ENCODE assay signal across 27 cellular contexts in the genomic region with DNA sequence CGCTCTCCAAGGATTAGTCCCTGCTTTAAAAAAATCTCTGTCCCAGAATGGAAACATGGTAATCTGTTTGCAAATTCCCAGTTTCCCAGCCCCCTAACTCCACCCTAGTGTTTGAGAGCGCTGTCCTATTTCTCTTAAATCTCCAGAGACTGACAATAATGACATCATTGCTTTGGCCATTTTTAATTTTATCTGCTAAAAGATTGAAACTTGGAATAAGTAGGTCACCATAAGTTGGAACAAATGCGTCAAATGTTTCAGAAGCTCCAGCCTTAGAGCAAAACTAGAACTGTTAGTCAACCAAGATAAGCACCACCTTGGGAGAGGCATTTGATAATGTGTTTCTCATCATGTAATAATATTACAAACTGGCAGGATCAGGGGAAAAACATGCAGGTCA. TPM values are rescaled to one million over a fixed set of nuclear protein-coding genes. Genes with fewer than 3 reads are reported as not detected.
DNase-seq lines count a peak whose midpoint lies in the region; ATAC-seq, FAIRE-seq and TF ChIP-seq lines count a peak whose summit lies in the region.
"Had no signal": no experiment of that assay in that cellular context is flagged by ENCODE, and none has a peak within 500 bp of the region (broad histone marks: within the 10 kb centered on the region; RNA-seq: fewer than 3 reads in every experiment).

No MANE protein-coding gene starts in this region.

- H3K27me3 Mint-ChIP-seq in activated T-cell treated with anti-CD3 and anti-CD28 coated beads, Interleukin-2, amount 50 U/mL, for 4 hours (ENCODE audit: low read depth): peaks cover 4% of the 10 kb centered on the region

- peaks cover 5% of the 10 kb centered on the region for H3K9me3 Mint-ChIP-seq in activated T-cell treated with anti-CD3 and anti-CD28 coated beads, Interleukin-2, amount 50 U/mL, for 4 hours
- H3K9me3 Mint-ChIP-seq: activated CD4-positive, alpha-beta T cell treated with anti-CD3 and anti-CD28 coated beads, Interleukin-2, amount 10 ng/mL, durations not matched to agents 24 days and 14 days; activated naive CD8-positive, alpha-beta T cell treated with anti-CD3 and anti-CD28 coated beads, Interleukin-2, amount 50 U/mL, for 24 hours; CD4-positive, CD25-positive, alpha-beta regulatory T cell; stimulated activated effector memory CD8-positive, alpha-beta T cell treated with anti-CD3 and anti-CD28 coated beads, Interleukin-12 subunit alpha, Interleukin-12 subunit beta, amount 100 ng/mL, for 72 hours; T-cell had no signal

- no peak overlapping the region for H3K4me2 ChIP-seq in HepG2 (ENCODE audit: low read depth, low read length)

- 50% methylated on average over 3 of the region's 3 CpGs for WGBS in HepG2 (ENCODE audit: low lambda C conversion rate)
- 77% methylated on average over 3 of the region's 3 CpGs for WGBS in right lobe of liver (ENCODE audit: insufficient coverage, low coverage, low lambda C conversion rate, missing lambda C conversion rate)

- no peak overlapping the region for H3K9ac ChIP-seq in HepG2 (ENCODE audit: insufficient read depth, low read depth, low read length)

- TF ChIP-seq EP300 in HepG2 (IDR thresholded peaks at IDR 0.05; ENCODE audit: low read depth in 2 of 2, low read length in 2 of 2) (no peak), HepG2 (CRISPR knock-in tag; IDR thresholded peaks at IDR 0.05; ENCODE audit: borderline replicate concordance) (no peak)

- TF ChIP-seq POLR2A in HepG2 (IDR thresholded peaks at IDR 0.05; ENCODE audit: insufficient read depth in 1 of 2, low read depth in 2 of 2, low read length in 2 of 2): no peak
- no peak for TF ChIP-seq POLR2A in right lobe of liver (IDR thresholded peaks at IDR 0.05)

- H3K27ac ChIP-seq in HepG2 (ENCODE audit: extremely low read length, insufficient read depth, low read length): no peak overlapping the region
- H3K27ac ChIP-seq in right lobe of liver: no peak overlapping the region

- H3K27me3 ChIP-seq in HepG2 (ENCODE audit: control insufficient read depth in 1 of 2, insufficient read depth in 2 of 2, low read length in 2 of 2) (no peaks in the 10 kb centered on the region), right lobe of liver (no peaks in the 10 kb centered on the region)

- no peaks in the 10 kb centered on the region for H3K36me3 Mint-ChIP-seq in activated T-cell treated with anti-CD3 and anti-CD28 coated beads, Interleukin-2, amount 50 U/mL, for 4 hours (ENCODE audit: insufficient read depth)
- H3K36me3 Mint-ChIP-seq: CD4-positive, CD25-positive, alpha-beta regulatory T cell; naive B cell; stimulated activated effector memory CD8-positive, alpha-beta T cell treated with anti-CD3 and anti-CD28 coated beads, Interleukin-12 subunit alpha, Interleukin-12 subunit beta, amount 100 ng/mL, for 72 hours; T-cell had no signal

- no peak for FAIRE-seq in HepG2 (lab: Jason Lieb, UNC)

- H3K4me1 ChIP-seq in HepG2 (ENCODE audit: insufficient read depth, low read length): no peaks in the 10 kb centered on the region
- no peaks in the 10 kb centered on the region for H3K4me1 ChIP-seq in right lobe of liver

- POLR2A ChIA-PET in HepG2 (lab: Yijun Ruan, JAX): no interaction called here

- no peak for TF ChIP-seq RAD21 in HepG2 (CRISPR knock-in tag; IDR thresholded peaks at IDR 0.05)

- H3K4me1 Mint-ChIP-seq in activated T-cell treated with anti-CD3 and anti-CD28 coated beads, Interleukin-2, amount 50 U/mL, for 4 hours (ENCODE audit: low read depth): no peaks in the 10 kb centered on the region
- H3K4me1 Mint-ChIP-seq: activated CD4-positive, alpha-beta T cell treated with anti-CD3 and anti-CD28 coated beads, Interleukin-2, amount 10 ng/mL, durations not matched to agents 24 days and 14 days; activated naive CD8-positive, alpha-beta T cell treated with anti-CD3 and anti-CD28 coated beads, Interleukin-2, amount 50 U/mL, for 24 hours; CD4-positive, CD25-positive, alpha-beta regulatory T cell; naive B cell; stimulated activated effector memory CD8-positive, alpha-beta T cell treated with anti-CD3 and anti-CD28 coated beads, Interleukin-12 subunit alpha, Interleukin-12 subunit beta, amount 100 ng/mL, for 72 hours; T-cell; WTC11 had no signal

- TF ChIP-seq CTCF in HepG2 (CRISPR knock-in tag; IDR thresholded peaks at IDR 0.05) (no peak), right lobe of liver (IDR thresholded peaks at IDR 0.05) (no peak), fibroblast of pulmonary artery (IDR thresholded peaks at IDR 0.05; ENCODE audit: low read length, missing control alignments) (no peak)

- no peaks in the 10 kb centered on the region for H4K20me1 ChIP-seq in HepG2 (ENCODE audit: insufficient read depth, low read length)

- H3K36me3 ChIP-seq in HepG2 (replicated peaks in 1 of 2; ENCODE audit: control insufficient read depth in 1 of 2, insufficient read depth in 2 of 2, low read length in 2 of 2): no peaks in the 10 kb centered on the region
- no peaks in the 10 kb centered on the region for H3K36me3 ChIP-seq in right lobe of liver

- CTCF ChIA-PET in HepG2 (lab: Yijun Ruan, JAX; ENCODE audit: low intra/inter-chr PET ratio, low total read pairs): no interaction called here

- BruUV-seq in HepG2 (replicated peaks; lab: Mats Ljungman, UMichigan): no TSS peak

- H3K9me3 ChIP-seq in HepG2 (ENCODE audit: low read length): no peaks in the 10 kb centered on the region
- H3K9me3 ChIP-seq in right lobe of liver: no peaks in the 10 kb centered on the region

- no peak overlapping the region for H3K4me3 ChIP-seq in HepG2 (replicated peaks in 1 of 3; ENCODE audit: insufficient read depth in 1 of 3, low read depth in 2 of 3, low read length in 3 of 3)
- H3K4me3 ChIP-seq in right lobe of liver: no peak overlapping the region
- H3K4me3 ChIP-seq in fibroblast of pulmonary artery (replicated peaks; ENCODE audit: low read depth, low read length): no peak overlapping the region

- ATAC-seq in HepG2: no peak
- ATAC-seq in right lobe of liver: no peak
- no peak for ATAC-seq in activated T-cell treated with anti-CD3 and anti-CD28 coated beads, Interleukin-2, amount 50 U/mL, for 4 hours
- no peak for ATAC-seq in GM19452 (IDR thresholded peaks at IDR 0.05; ENCODE audit: unreplicated experiment)
- ATAC-seq: activated naive CD8-positive, alpha-beta T cell treated with anti-CD3 and anti-CD28 coated beads, Interleukin-2, amount 50 U/mL, for 24 hours; stimulated activated effector memory CD8-positive, alpha-beta T cell treated with anti-CD3 and anti-CD28 coated beads, Interleukin-12 subunit alpha, Interleukin-12 subunit beta, amount 100 ng/mL, for 72 hours; T-cell; WTC11 had no signal

- DNase-seq in HepG2 (ENCODE audit: low spot score): no peak
- DNase-seq in right lobe of liver: no peak
- peak; percentile 61 for DNase-seq in fibroblast of pulmonary artery (ENCODE audit: low read depth)
- peak; percentile 9 for DNase-seq in hepatic stellate cell (ENCODE audit: low spot score)
- no peak for DNase-seq in activated T-cell treated with anti-CD3 and anti-CD28 coated beads, Interleukin-2, amount 50 U/mL, for 4 hours
- DNase-seq in stimulated activated CD4-positive, alpha-beta T cell treated with anti-CD3 and anti-CD28 coated beads, Interleukin-4, amount 100 ng/mL, for 24 hours: no peak
- DNase-seq in stimulated activated naive CD4-positive, alpha-beta T cell (lab: John Stamatoyannopoulos, UW): no peak
- DNase-seq: activated CD4-positive, alpha-beta T cell treated with anti-CD3 and anti-CD28 coated beads, Interleukin-2, amount 10 ng/mL, durations not matched to agents 24 days and 14 days; activated gamma-delta T cell treated with Interleukin-2 at 50 U/mL for 16 hours; activated naive CD8-positive, alpha-beta T cell treated with anti-CD3 and anti-CD28 coated beads, Interleukin-2, amount 50 U/mL, for 24 hours; AML-193; CD4-positive, CD25-positive, alpha-beta regulatory T cell; DMS79 treated with DMSO at 0.1 percent for 48 hours; GF-D8; glutamatergic neuron; islet precursor cell; Kasumi-1; midbrain; naive B cell; NCI-H146; NCI-H446; NCI-H748 treated with DMSO at 0.1 percent for 48 hours; stimulated activated CD4-positive, alpha-beta T cell treated with anti-CD3 and anti-CD28 coated beads, Interleukin-15, amount 100 ng/mL, for 24 hours; T-cell had no signal

- no peaks in the 10 kb centered on the region for H3K79me2 ChIP-seq in HepG2 (ENCODE audit: insufficient read depth, low read length)

- in situ Hi-C loops in HepG2 (cut with HindIII; ENCODE audit: extremely low pct_ligation_motif_present, low pct_unique_long_range_greater_than_20kb): no loop called here

- no peak overlapping the region for H2AFZ ChIP-seq in HepG2 (ENCODE audit: low read length)

- intact Hi-C loops in HepG2 (cut with micrococcal nuclease; ENCODE audit: unreplicated experiment): no loop called here
- intact Hi-C loops in right lobe of liver (cut with DNase I): no loop called here

- no peak overlapping the region for H3K4me3 Mint-ChIP-seq in activated T-cell treated with anti-CD3 and anti-CD28 coated beads, Interleukin-2, amount 50 U/mL, for 4 hours
- H3K4me3 Mint-ChIP-seq: activated CD4-positive, alpha-beta T cell treated with anti-CD3 and anti-CD28 coated beads, Interleukin-2, amount 10 ng/mL, durations not matched to agents 24 days and 14 days; activated naive CD8-positive, alpha-beta T cell treated with anti-CD3 and anti-CD28 coated beads, Interleukin-2, amount 50 U/mL, for 24 hours; CD4-positive, CD25-positive, alpha-beta regulatory T cell; naive B cell; stimulated activated effector memory CD8-positive, alpha-beta T cell treated with anti-CD3 and anti-CD28 coated beads, Interleukin-12 subunit alpha, Interleukin-12 subunit beta, amount 100 ng/mL, for 72 hours; T-cell; WTC11 had no signal

RNA-seq across cellular contexts. Expression of a gene that starts 25.7 kb away (rescaled TPM):
- total RNA-seq in HepG2 (2016; rRNA removed; fragmentation: Illumina TruSeq; extraction: Trizol): 1.6 and 2.8 TPM in 2 replicates
- 0.26 and 0.40 TPM in 2 replicates for total RNA-seq in HepG2 (2016; cell fraction: cytosol; rRNA removed; fragmentation: Illumina TruSeq; extraction: Trizol; ENCODE audit: low read depth)
- total RNA-seq in HepG2 (2016; cell fraction: insoluble cytoplasmic fraction; rRNA removed; fragmentation: Illumina TruSeq; extraction: Trizol): 2.0 and 2.4 TPM in 2 replicates
- 0.93 and 1.1 TPM in 2 replicates for total RNA-seq in HepG2 (2016; cell fraction: membrane; rRNA removed; fragmentation: Illumina TruSeq; extraction: Trizol)
- 1.3 and 1.9 TPM in 2 replicates for total RNA-seq in HepG2 (2016; cell fraction: nucleus; rRNA removed; fragmentation: Illumina TruSeq; extraction: Trizol)
- 0.85 and 0.90 TPM in 2 replicates for polyA plus RNA-seq in HepG2 (2011; rRNA removed)
- polyA plus RNA-seq in HepG2 (2011; cell fraction: cytosol; rRNA removed): 0.62 and 0.71 TPM in 2 replicates
- polyA plus RNA-seq in HepG2 (2011; cell fraction: nucleus; rRNA removed): 0.37 and 0.73 TPM in 2 replicates
- polyA plus RNA-seq in HepG2 (2012): 0.79 and 0.98 TPM in 2 replicates
- 0.07 and 0.15 TPM in 2 replicates for polyA plus RNA-seq in HepG2 (2016; cell fraction: cytosol; fragmentation: Illumina TruSeq; extraction: Trizol; ENCODE audit: low read depth)
- polyA plus RNA-seq in HepG2 (2016; cell fraction: insoluble cytoplasmic fraction; fragmentation: Illumina TruSeq; extraction: Trizol; ENCODE audit: low read depth): 1.9 TPM in 2 replicates
- polyA plus RNA-seq in HepG2 (2016; cell fraction: membrane; fragmentation: Illumina TruSeq; extraction: Trizol; ENCODE audit: low read depth): 0.37 and 0.52 TPM in 2 replicates
- 1.1 and 1.4 TPM in 2 replicates for polyA plus RNA-seq in HepG2 (2016; cell fraction: nucleus; fragmentation: Illumina TruSeq; extraction: Trizol; ENCODE audit: insufficient read depth, low read depth)
- 2.4 and 4.8 TPM in 2 replicates for polyA minus RNA-seq in HepG2 (2011; rRNA and poly(A)+ RNA removed; ENCODE audit: low replicate concordance)
- polyA minus RNA-seq in HepG2 (2011; cell fraction: cytosol; rRNA and poly(A)+ RNA removed): 0.97 and 1.3 TPM in 2 replicates
- polyA minus RNA-seq in HepG2 (2011; cell fraction: nucleus; rRNA and poly(A)+ RNA removed): 2.4 and 3.6 TPM in 2 replicates
- total RNA-seq in right lobe of liver: under 1 TPM in 5 of 6 experiments, not detected in 1; 0.15 to 0.86 (median 0.31) TPM
- 1 to 10 TPM; 3.0 to 4.6 (median 3.4) TPM for total RNA-seq in activated T-cell treated with anti-CD3 and anti-CD28 coated beads, Interleukin-2, amount 50 U/mL, for 4 hours

Comparison
In these comparisons a context has a peak if more than half of its experiments do, and no peak if none do; other contexts are left out.
1. DNase-seq: peak in fibroblast of pulmonary artery (single experiment) and hepatic stellate cell (single experiment); none in HepG2 (single experiment), right lobe of liver (0 of 3), activated T-cell treated with anti-CD3 and anti-CD28 coated beads, Interleukin-2, amount 50 U/mL, for 4 hours (single experiment), stimulated activated CD4-positive, alpha-beta T cell treated with anti-CD3 and anti-CD28 coated beads, Interleukin-4, amount 100 ng/mL, for 24 hours (single experiment) and stimulated activated naive CD4-positive, alpha-beta T cell (0 of 6).